23 cellular contexts compared by ENCODE assay signal in genomic region chrX:42097491-42097890, GRCh38.
"Had no signal": no experiment of that assay in that cellular context is flagged by ENCODE, and none has a peak within 500 bp of the region (broad histone marks: within the 10 kb centered on the region; RNA-seq: fewer than 3 reads in every experiment).

No MANE protein-coding gene starts in this region.

- DNase-seq: colonic mucosa; dermis blood vessel endothelial cell; heart left ventricle; hypothalamus; kidney glomerular epithelial cell; mammary epithelial cell; occipital lobe; retina; right lobe of liver; spleen; stimulated activated CD4-positive, alpha-beta T cell treated with anti-CD3 and anti-CD28 coated beads, Interleukin-15, amount 100 ng/mL, for 24 hours; stimulated activated CD4-positive, alpha-beta T cell treated with anti-CD3 and anti-CD28 coated beads, Interleukin-1b, Interleukin-23, amount 100 ng/mL, for 48 hours; stimulated activated CD4-positive, alpha-beta T cell treated with anti-CD3 and anti-CD28 coated beads, Interleukin-4, amount 100 ng/mL, for 24 hours; stimulated activated naive CD8-positive, alpha-beta T cell treated with anti-CD3 and anti-CD28 coated beads, Interleukin-15, amount 100 ng/mL, for 72 hours; testis; upper lobe of right lung had no signal

- H2AFZ ChIP-seq: parathyroid adenoma had no signal

- H3K9me3 ChIP-seq: colonic mucosa, heart left ventricle, prostate gland, right lobe of liver, spleen, testis, tibial nerve, upper lobe of right lung, vagina had no signal

- ATAC-seq: heart left ventricle; left lobe of liver; natural killer cell treated with Interleukin-12 subunit alpha and Interleukin-12 subunit beta and Interleukin-15 and Interleukin-18, amount 100 ng/mL, for 72 hours; right lobe of liver; stimulated activated memory B cell treated with anti-CD40 and anti-IgM and Interleukin-4, amounts not matched to agents 10 μg/mL and 1 μg/mL and 100 μg/mL, for 72 hours; stimulated activated naive CD8-positive, alpha-beta T cell treated with anti-CD3 and anti-CD28 coated beads, Interleukin-15, amount 100 ng/mL, for 72 hours; upper lobe of right lung had no signal

- H3K9me3 Mint-ChIP-seq: natural killer cell treated with Interleukin-12 subunit alpha and Interleukin-12 subunit beta and Interleukin-15 and Interleukin-18, amount 100 ng/mL, for 72 hours; stimulated activated memory B cell treated with anti-CD40 and anti-IgM and Interleukin-4, amounts not matched to agents 10 μg/mL and 1 μg/mL and 100 μg/mL, for 72 hours; stimulated activated naive CD8-positive, alpha-beta T cell treated with anti-CD3 and anti-CD28 coated beads, Interleukin-15, amount 100 ng/mL, for 72 hours had no signal

- H3K27ac ChIP-seq: colonic mucosa, parathyroid adenoma, prostate gland, right lobe of liver, spleen, testis, tibial nerve, vagina had no signal

- H3K27me3 Mint-ChIP-seq: stimulated activated memory B cell treated with anti-CD40 and anti-IgM and Interleukin-4, amounts not matched to agents 10 μg/mL and 1 μg/mL and 100 μg/mL, for 72 hours; stimulated activated naive CD8-positive, alpha-beta T cell treated with anti-CD3 and anti-CD28 coated beads, Interleukin-15, amount 100 ng/mL, for 72 hours had no signal

- H3K79me2 ChIP-seq: parathyroid adenoma had no signal

- H3K4me3 Mint-ChIP-seq: natural killer cell treated with Interleukin-12 subunit alpha and Interleukin-12 subunit beta and Interleukin-15 and Interleukin-18, amount 100 ng/mL, for 72 hours; stimulated activated memory B cell treated with anti-CD40 and anti-IgM and Interleukin-4, amounts not matched to agents 10 μg/mL and 1 μg/mL and 100 μg/mL, for 72 hours; stimulated activated naive CD8-positive, alpha-beta T cell treated with anti-CD3 and anti-CD28 coated beads, Interleukin-15, amount 100 ng/mL, for 72 hours had no signal

- H3K4me1 ChIP-seq: colonic mucosa, parathyroid adenoma, prostate gland, testis, tibial nerve, upper lobe of right lung, vagina had no signal

- H3K27me3 ChIP-seq: colonic mucosa, testis, upper lobe of right lung, vagina had no signal

- H3K27ac Mint-ChIP-seq: natural killer cell treated with Interleukin-12 subunit alpha and Interleukin-12 subunit beta and Interleukin-15 and Interleukin-18, amount 100 ng/mL, for 72 hours; stimulated activated memory B cell treated with anti-CD40 and anti-IgM and Interleukin-4, amounts not matched to agents 10 μg/mL and 1 μg/mL and 100 μg/mL, for 72 hours; stimulated activated naive CD8-positive, alpha-beta T cell treated with anti-CD3 and anti-CD28 coated beads, Interleukin-15, amount 100 ng/mL, for 72 hours had no signal

- H3K4me3 ChIP-seq: colonic mucosa, heart left ventricle, prostate gland, right lobe of liver, spleen, testis, tibial nerve, upper lobe of right lung, vagina had no signal

- H3K36me3 Mint-ChIP-seq: natural killer cell treated with Interleukin-12 subunit alpha and Interleukin-12 subunit beta and Interleukin-15 and Interleukin-18, amount 100 ng/mL, for 72 hours; stimulated activated memory B cell treated with anti-CD40 and anti-IgM and Interleukin-4, amounts not matched to agents 10 μg/mL and 1 μg/mL and 100 μg/mL, for 72 hours had no signal

- H3K36me3 ChIP-seq: colonic mucosa, heart left ventricle, prostate gland, right lobe of liver, spleen, tibial nerve, upper lobe of right lung, vagina had no signal
